13 cellular contexts compared by ENCODE assay signal in genomic region chr1:66354311-66354922, GRCh38.
A peak's percentile ranks its signal among the peaks of the same experiment; 100 is the strongest.
DNase-seq lines count a peak whose midpoint lies in the region; ATAC-seq and TF ChIP-seq lines count a peak whose summit lies in the region.
"Had no signal": no experiment of that assay in that cellular context is flagged by ENCODE, and none has a peak within 500 bp of the region (broad histone marks: within the 10 kb centered on the region; RNA-seq: fewer than 3 reads in every experiment).

No MANE protein-coding gene starts in this region.

- ATAC-seq in thoracic aorta (ENCODE audit: insufficient number of reproducible peaks, low FRiP score, low read depth) (no peak), GM21423 (IDR thresholded peaks at IDR 0.05; ENCODE audit: unreplicated experiment) (no peak)

- no peaks in the 10 kb centered on the region for H3K27me3 ChIP-seq in iPS-20b (ENCODE audit: insufficient read depth, low read length)
- no peaks in the 10 kb centered on the region for H3K27me3 ChIP-seq in thoracic aorta (replicated peaks; ENCODE audit: insufficient read depth)
- H3K27me3 ChIP-seq: testis had no signal

- in situ Hi-C loops in astrocyte of the spinal cord (cut with HindIII; ENCODE audit: low sequenced_read_pairs): no loop called here

- no peak overlapping the region for H3K4me3 Mint-ChIP-seq in activated naive CD4-positive, alpha-beta T cell treated with anti-CD3 and anti-CD28 coated beads for 36 hours
- no peak overlapping the region for H3K4me3 Mint-ChIP-seq in activated naive CD4-positive, alpha-beta T cell treated with anti-CD3 and anti-CD28 coated beads, Interleukin-2, amount 10 ng/mL, durations not matched to agents 7 days and 5 days
- H3K4me3 Mint-ChIP-seq: activated CD4-positive, alpha-beta T cell treated with anti-CD3 and anti-CD28 coated beads, Interleukin-2, amount 10 ng/mL, durations not matched to agents 7 days and 5 days had no signal

- H3K36me3 Mint-ChIP-seq in activated naive CD4-positive, alpha-beta T cell treated with anti-CD3 and anti-CD28 coated beads for 36 hours (ENCODE audit: low read depth): peaks cover 41% of the 10 kb centered on the region
- peaks cover 66% of the 10 kb centered on the region for H3K36me3 Mint-ChIP-seq in activated naive CD4-positive, alpha-beta T cell treated with anti-CD3 and anti-CD28 coated beads, Interleukin-2, amount 10 ng/mL, durations not matched to agents 7 days and 5 days

- DNase-seq in activated naive CD4-positive, alpha-beta T cell treated with anti-CD3 and anti-CD28 coated beads for 36 hours: no peak
- no peak for DNase-seq in activated naive CD4-positive, alpha-beta T cell treated with anti-CD3 and anti-CD28 coated beads, Interleukin-2, amount 10 ng/mL, durations not matched to agents 7 days and 5 days
- DNase-seq in astrocyte of the spinal cord (ENCODE audit: low read depth, low spot score) (peak; percentile 50), thoracic aorta (ENCODE audit: low spot score) (no peak), RPMI8226 (no peak), cerebellar nuclear complex (lab: John Stamatoyannopoulos, UW) (no peak)
- DNase-seq: activated CD4-positive, alpha-beta T cell treated with anti-CD3 and anti-CD28 coated beads, Interleukin-2, amount 10 ng/mL, durations not matched to agents 7 days and 5 days; central memory CD4-positive, alpha-beta T cell; islet precursor cell; KG1; testis had no signal

- H3K27ac ChIP-seq in iPS-20b (ENCODE audit: low read length) (peak overlapping the region; percentile 20), thoracic aorta (no peak overlapping the region)
- H3K27ac ChIP-seq: testis had no signal

- peaks cover 68% of the 10 kb centered on the region for H3K4me1 ChIP-seq in iPS-20b (ENCODE audit: insufficient read depth, low read length)
- H3K4me1 ChIP-seq in thoracic aorta (ENCODE audit: control insufficient read depth in 1 of 2, low read depth in 2 of 2): peaks cover 22 to 29% of the 10 kb centered on the region in 2 donors

- H3K9me3 Mint-ChIP-seq in activated naive CD4-positive, alpha-beta T cell treated with anti-CD3 and anti-CD28 coated beads for 36 hours: no peaks in the 10 kb centered on the region
- H3K9me3 Mint-ChIP-seq in activated naive CD4-positive, alpha-beta T cell treated with anti-CD3 and anti-CD28 coated beads, Interleukin-2, amount 10 ng/mL, durations not matched to agents 7 days and 5 days: no peaks in the 10 kb centered on the region

- H3K27ac Mint-ChIP-seq in activated naive CD4-positive, alpha-beta T cell treated with anti-CD3 and anti-CD28 coated beads for 36 hours: peak overlapping the region; percentile 1
- no peak overlapping the region for H3K27ac Mint-ChIP-seq in activated naive CD4-positive, alpha-beta T cell treated with anti-CD3 and anti-CD28 coated beads, Interleukin-2, amount 10 ng/mL, durations not matched to agents 7 days and 5 days
- H3K27ac Mint-ChIP-seq: activated CD4-positive, alpha-beta T cell treated with anti-CD3 and anti-CD28 coated beads, Interleukin-2, amount 10 ng/mL, durations not matched to agents 7 days and 5 days had no signal

- H3K4me1 Mint-ChIP-seq in activated naive CD4-positive, alpha-beta T cell treated with anti-CD3 and anti-CD28 coated beads for 36 hours (ENCODE audit: low read depth): peaks cover 92% of the 10 kb centered on the region
- H3K4me1 Mint-ChIP-seq in activated naive CD4-positive, alpha-beta T cell treated with anti-CD3 and anti-CD28 coated beads, Interleukin-2, amount 10 ng/mL, durations not matched to agents 7 days and 5 days: peaks cover 95% of the 10 kb centered on the region

- no peaks in the 10 kb centered on the region for H3K27me3 Mint-ChIP-seq in activated naive CD4-positive, alpha-beta T cell treated with anti-CD3 and anti-CD28 coated beads for 36 hours (ENCODE audit: low read depth)
- H3K27me3 Mint-ChIP-seq in activated naive CD4-positive, alpha-beta T cell treated with anti-CD3 and anti-CD28 coated beads, Interleukin-2, amount 10 ng/mL, durations not matched to agents 7 days and 5 days: no peaks in the 10 kb centered on the region
- H3K27me3 Mint-ChIP-seq: activated CD4-positive, alpha-beta T cell treated with anti-CD3 and anti-CD28 coated beads, Interleukin-2, amount 10 ng/mL, durations not matched to agents 7 days and 5 days had no signal

- intact Hi-C loops in activated naive CD4-positive, alpha-beta T cell treated with anti-CD3 and anti-CD28 coated beads for 36 hours (cut with micrococcal nuclease): loop anchor here (5.0 kb wide), 2 partner anchors 397 to 818 kb away; no protein-coding TSS in a partner anchor

- CTCF ChIA-PET in activated naive CD4-positive, alpha-beta T cell treated with anti-CD3 and anti-CD28 coated beads for 36 hours (lab: Charles Lee): interaction anchor here (0.9 to 5.5 kb wide), 2 partner anchors 16 to 91 kb away, joined by 3 to 49 read pairs; no protein-coding TSS in a partner anchor
- CTCF ChIA-PET in activated naive CD4-positive, alpha-beta T cell treated with anti-CD3 and anti-CD28 coated beads, Interleukin-2, amount 10 ng/mL, durations not matched to agents 7 days and 5 days (lab: Charles Lee): no interaction called here

- H3K9me3 ChIP-seq in iPS-20b (ENCODE audit: insufficient read depth, low read depth, low read length) (no peaks in the 10 kb centered on the region), thoracic aorta (no peaks in the 10 kb centered on the region)
- H3K9me3 ChIP-seq: testis had no signal

- H3K9ac ChIP-seq in iPS-20b (ENCODE audit: low read depth, low read length): peak overlapping the region; percentile 70

- H3K36me3 ChIP-seq in iPS-20b (ENCODE audit: insufficient read depth, low read depth, low read length): peaks cover 10% of the 10 kb centered on the region; the same call in 1 of the 2 replicates
- H3K36me3 ChIP-seq in thoracic aorta: no peaks in the 10 kb centered on the region

- H3K4me3 ChIP-seq in astrocyte of the spinal cord (ENCODE audit: low read depth, low read length): no peak overlapping the region
- peak overlapping the region; percentile 44 for H3K4me3 ChIP-seq in iPS-20b (ENCODE audit: low read length)
- peak overlapping the region; percentile 21 for H3K4me3 ChIP-seq in thoracic aorta
- H3K4me3 ChIP-seq: testis had no signal

- TF ChIP-seq CTCF in astrocyte of the spinal cord (IDR thresholded peaks at IDR 0.05; ENCODE audit: low read depth, low read length): no peak
- TF ChIP-seq CTCF in thoracic aorta (IDR thresholded peaks at IDR 0.05): no peak
